Comparison of ENCODE assay signal across 28 cellular contexts in genomic region chr13:57612568-57612967, GRCh38. TPM values are rescaled to one million over a fixed set of nuclear protein-coding genes. Genes with fewer than 3 reads are reported as not detected.
"Had no signal": no experiment of that assay in that cellular context is flagged by ENCODE, and none has a peak within 500 bp of the region (broad histone marks: within the 10 kb centered on the region; RNA-seq: fewer than 3 reads in every experiment).

No MANE protein-coding gene starts in this region.

- H3K4me3 ChIP-seq: coronary artery, dorsolateral prefrontal cortex, esophagus muscularis mucosa, gastrocnemius medialis, heart left ventricle had no signal

- DNase-seq: activated B cell treated with CpG ODN at 0.5 μM for 24 hours; activated CD4-positive, alpha-beta T cell treated with anti-CD3 and anti-CD28 coated beads for 48 hours; activated CD4-positive, alpha-beta T cell treated with anti-CD3 and anti-CD28 coated beads, Interleukin-2, amount 50 U/mL, for 1 hour; activated CD4-positive, alpha-beta T cell treated with anti-CD3 and anti-CD28 coated beads, Interleukin-2, amount 50 U/mL, for 48 hours; activated CD8-positive, alpha-beta memory T cell treated with anti-CD3 and anti-CD28 coated beads for 24 hours; activated CD8-positive, alpha-beta T cell treated with anti-CD3 and anti-CD28 coated beads for 36 hours; activated effector memory CD4-positive, alpha-beta T cell treated with Interleukin-2 at 50 U/mL for 16 hours; activated gamma-delta T cell treated with Interleukin-2 at 50 U/mL for 16 hours; activated naive CD4-positive, alpha-beta T cell treated with anti-CD3 and anti-CD28 coated beads, Interleukin-2, amount 50 U/mL, for 16 hours; activated naive CD4-positive, alpha-beta T cell treated with Interleukin-2 at 50 U/mL for 16 hours; activated T-cell treated with anti-CD3 and anti-CD28 coated beads, Interleukin-2, amount 50 U/mL, for 4 hours; amniotic stem cell; anterior cingulate cortex; brain microvascular endothelial cell; dorsolateral prefrontal cortex; effector memory CD4-positive, alpha-beta T cell; endodermal cell; erythroblast; foreskin keratinocyte; gastrocnemius medialis; glutamatergic neuron; heart left ventricle; hypothalamus; T1000; WERI-Rb-1 had no signal

- H3K27me3 ChIP-seq: brain microvascular endothelial cell, dorsolateral prefrontal cortex, foreskin keratinocyte, gastrocnemius medialis, heart left ventricle had no signal

- H3K27ac ChIP-seq: brain microvascular endothelial cell, coronary artery, dorsolateral prefrontal cortex, esophagus muscularis mucosa, foreskin keratinocyte, gastrocnemius medialis, heart left ventricle, WERI-Rb-1 had no signal

- H3K36me3 ChIP-seq: brain microvascular endothelial cell, esophagus muscularis mucosa, gastrocnemius medialis, heart left ventricle, WERI-Rb-1 had no signal

- H3K9me3 ChIP-seq: esophagus muscularis mucosa, gastrocnemius medialis, heart left ventricle had no signal

- H3K4me1 ChIP-seq: esophagus muscularis mucosa, foreskin keratinocyte, gastrocnemius medialis, heart left ventricle had no signal

RNA-seq across cellular contexts. Expression of gene PCDH17, which starts 19.0 kb away (rescaled TPM):
- total RNA-seq: activated B cell treated with CpG ODN at 0.5 μM for 24 hours; activated CD8-positive, alpha-beta T cell treated with anti-CD3 and anti-CD28 coated beads for 36 hours; activated T-helper 17 cell treated with anti-CD3 and anti-CD28 coated beads, Interleukin-2, amount 50 U/mL, for 72 hours; foreskin keratinocyte had no signal
